Comparison of ENCODE assay signal across 14 cellular contexts in the genomic region with DNA sequence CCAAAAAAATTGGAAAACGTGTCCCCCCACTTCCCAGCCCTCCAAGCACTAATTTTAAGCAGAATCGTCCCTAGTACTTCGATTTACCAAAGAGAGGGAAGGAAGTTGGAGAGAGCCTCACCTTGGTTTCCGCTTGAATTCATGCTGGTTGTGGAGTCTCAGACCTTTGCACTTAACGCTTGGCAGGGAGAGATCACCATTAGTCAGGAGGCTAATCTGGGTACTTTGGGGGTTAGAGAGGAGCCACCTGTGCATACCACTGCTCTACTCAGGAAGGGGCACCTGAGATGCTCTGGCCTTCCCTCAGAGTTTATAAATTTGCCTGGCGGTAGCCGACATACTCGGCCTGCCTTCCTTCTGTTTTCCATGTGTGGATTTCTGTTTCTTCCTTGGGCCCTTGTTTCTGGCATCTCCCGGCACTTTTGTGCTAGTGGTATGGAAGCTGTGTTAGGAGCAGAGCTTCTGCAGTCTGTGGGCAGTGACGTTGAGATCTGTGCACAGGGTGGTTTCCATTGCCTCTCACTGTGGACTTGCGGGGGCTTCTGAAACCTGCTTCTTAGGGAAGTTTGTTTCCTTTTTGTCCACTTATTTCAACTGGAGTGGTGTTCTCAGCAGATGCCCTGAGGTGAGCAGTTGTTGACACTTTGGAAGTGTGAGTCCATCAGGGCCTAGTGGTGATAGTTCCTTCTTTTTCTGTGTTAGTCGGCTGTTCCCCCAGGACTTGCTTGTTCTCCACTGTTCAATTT.
DNase-seq lines count a peak whose midpoint lies in the region; ATAC-seq and TF ChIP-seq lines count a peak whose summit lies in the region.
"Had no signal": no experiment of that assay in that cellular context is flagged by ENCODE, and none has a peak within 500 bp of the region (broad histone marks: within the 10 kb centered on the region; RNA-seq: fewer than 3 reads in every experiment).

No MANE protein-coding gene starts in this region.

- H3K27me3 Mint-ChIP-seq in stimulated activated naive CD8-positive, alpha-beta T cell treated with anti-CD3 and anti-CD28 coated beads, Interleukin-15, Interleukin-2, amounts not matched to agents 100 ng/mL and 50 ng/mL, for 24 hours: no peaks in the 10 kb centered on the region
- no peaks in the 10 kb centered on the region for H3K27me3 Mint-ChIP-seq in WTC11 (ENCODE audit: low read depth)

- no peak overlapping the region for H3K27ac ChIP-seq in substantia nigra (ENCODE audit: low read depth, low read length, poor library complexity, severe bottlenecking)
- H3K27ac ChIP-seq: epithelial cell of prostate, parathyroid adenoma, SJSA1 had no signal

- peak overlapping the region; percentile 3 for H3K4me3 Mint-ChIP-seq in stimulated activated naive CD8-positive, alpha-beta T cell treated with anti-CD3 and anti-CD28 coated beads, Interleukin-15, Interleukin-2, amounts not matched to agents 100 ng/mL and 50 ng/mL, for 24 hours
- H3K4me3 Mint-ChIP-seq in WTC11: no peak overlapping the region

- H3K9me3 Mint-ChIP-seq in stimulated activated naive CD8-positive, alpha-beta T cell treated with anti-CD3 and anti-CD28 coated beads, Interleukin-15, Interleukin-2, amounts not matched to agents 100 ng/mL and 50 ng/mL, for 24 hours: no peaks in the 10 kb centered on the region
- no peaks in the 10 kb centered on the region for H3K9me3 Mint-ChIP-seq in WTC11

- H3K4me1 Mint-ChIP-seq in stimulated activated naive CD8-positive, alpha-beta T cell treated with anti-CD3 and anti-CD28 coated beads, Interleukin-15, Interleukin-2, amounts not matched to agents 100 ng/mL and 50 ng/mL, for 24 hours (ENCODE audit: low read depth): peaks cover 90% of the 10 kb centered on the region
- peaks cover 9% of the 10 kb centered on the region; the same call in 1 of the 2 replicates for H3K4me1 Mint-ChIP-seq in WTC11

- TF ChIP-seq CTCF in WTC11 (IDR thresholded peaks at IDR 0.05): no peak

- H3K36me3 Mint-ChIP-seq in stimulated activated naive CD8-positive, alpha-beta T cell treated with anti-CD3 and anti-CD28 coated beads, Interleukin-15, Interleukin-2, amounts not matched to agents 100 ng/mL and 50 ng/mL, for 24 hours (ENCODE audit: low read depth): peaks cover 58% of the 10 kb centered on the region
- H3K36me3 Mint-ChIP-seq in WTC11: peaks cover 5% of the 10 kb centered on the region

- peak overlapping the region; percentile 75 for H3K27ac Mint-ChIP-seq in stimulated activated naive CD8-positive, alpha-beta T cell treated with anti-CD3 and anti-CD28 coated beads, Interleukin-15, Interleukin-2, amounts not matched to agents 100 ng/mL and 50 ng/mL, for 24 hours
- H3K27ac Mint-ChIP-seq in WTC11: peak overlapping the region; percentile 74; the same call in 1 of the 2 replicates

- in situ Hi-C loops in KBM-7 (cut with MboI; ENCODE audit: low pct_unique_long_range_greater_than_20kb, low sequenced_read_pairs): no loop called here

- DNase-seq in stimulated activated naive CD8-positive, alpha-beta T cell treated with anti-CD3 and anti-CD28 coated beads, Interleukin-15, Interleukin-2, amounts not matched to agents 100 U/mL and 50 U/mL, for 24 hours: no peak
- no peak for DNase-seq in WTC11 (ENCODE audit: low spot score)
- no peak for DNase-seq in HK-2 (ENCODE audit: unreplicated experiment)
- DNase-seq in substantia nigra (lab: John Stamatoyannopoulos, UW): no peak
- DNase-seq in COLO668 (lab: John Stamatoyannopoulos, UW; ENCODE audit: unreplicated experiment): no peak
- DNase-seq in KBM-7: no peak
- DNase-seq: activated CD4-positive, alpha-beta T cell treated with anti-CD3 and anti-CD28 coated beads for 48 hours; KG1; NCI-H446 had no signal

- POLR2A ChIA-PET in WTC11 (lab: Charles Lee): no interaction called here

- CTCF ChIA-PET in WTC11 (lab: Charles Lee): no interaction called here

- ATAC-seq in stimulated activated naive CD8-positive, alpha-beta T cell treated with anti-CD3 and anti-CD28 coated beads, Interleukin-15, Interleukin-2, amounts not matched to agents 100 U/mL and 50 U/mL, for 24 hours: no peak
- peak; percentile 47 for ATAC-seq in HG02623 (IDR thresholded peaks at IDR 0.05; ENCODE audit: unreplicated experiment)
- no peak; the same call in 1 of the 2 replicates for ATAC-seq in WTC11

TF ChIP-seq in WTC11, 78 proteins besides CTCF, POLR2A, EP300 and RAD21:
- TF ChIP-seq FOXK1 (CRISPR knock-in tag; IDR thresholded peaks at IDR 0.05) (no peak), ZNF232 (CRISPR knock-in tag; IDR thresholded peaks at IDR 0.05) (no peak), SP1 (CRISPR knock-in tag; conservative IDR thresholded peaks at IDR 0.05) (no peak)
- TF ChIP-seq, protein P1, sequence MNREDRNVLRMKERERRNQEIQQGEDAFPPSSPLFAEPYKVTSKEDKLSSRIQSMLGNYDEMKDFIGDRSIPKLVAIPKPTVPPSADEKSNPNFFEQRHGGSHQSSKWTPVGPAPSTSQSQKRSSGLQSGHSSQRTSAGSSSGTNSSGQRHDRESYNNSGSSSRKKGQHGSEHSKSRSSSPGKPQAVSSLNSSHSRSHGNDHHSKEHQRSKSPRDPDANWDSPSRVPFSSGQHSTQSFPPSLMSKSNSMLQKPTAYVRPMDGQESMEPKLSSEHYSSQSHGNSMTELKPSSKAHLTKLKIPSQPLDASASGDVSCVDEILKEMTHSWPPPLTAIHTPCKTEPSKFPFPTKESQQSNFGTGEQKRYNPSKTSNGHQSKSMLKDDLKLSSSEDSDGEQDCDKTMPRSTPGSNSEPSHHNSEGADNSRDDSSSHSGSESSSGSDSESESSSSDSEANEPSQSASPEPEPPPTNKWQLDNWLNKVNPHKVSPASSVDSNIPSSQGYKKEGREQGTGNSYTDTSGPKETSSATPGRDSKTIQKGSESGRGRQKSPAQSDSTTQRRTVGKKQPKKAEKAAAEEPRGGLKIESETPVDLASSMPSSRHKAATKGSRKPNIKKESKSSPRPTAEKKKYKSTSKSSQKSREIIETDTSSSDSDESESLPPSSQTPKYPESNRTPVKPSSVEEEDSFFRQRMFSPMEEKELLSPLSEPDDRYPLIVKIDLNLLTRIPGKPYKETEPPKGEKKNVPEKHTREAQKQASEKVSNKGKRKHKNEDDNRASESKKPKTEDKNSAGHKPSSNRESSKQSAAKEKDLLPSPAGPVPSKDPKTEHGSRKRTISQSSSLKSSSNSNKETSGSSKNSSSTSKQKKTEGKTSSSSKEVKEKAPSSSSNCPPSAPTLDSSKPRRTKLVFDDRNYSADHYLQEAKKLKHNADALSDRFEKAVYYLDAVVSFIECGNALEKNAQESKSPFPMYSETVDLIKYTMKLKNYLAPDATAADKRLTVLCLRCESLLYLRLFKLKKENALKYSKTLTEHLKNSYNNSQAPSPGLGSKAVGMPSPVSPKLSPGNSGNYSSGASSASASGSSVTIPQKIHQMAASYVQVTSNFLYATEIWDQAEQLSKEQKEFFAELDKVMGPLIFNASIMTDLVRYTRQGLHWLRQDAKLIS (CRISPR knock-in tag; IDR thresholded peaks at IDR 0.05; ENCODE audit: borderline replicate concordance): no peak
